ENCODE assay signal across 24 cellular contexts in genomic region chr2:34524115-34524514, GRCh38.
"Had no signal": no experiment of that assay in that cellular context is flagged by ENCODE, and none has a peak within 500 bp of the region (broad histone marks: within the 10 kb centered on the region; RNA-seq: fewer than 3 reads in every experiment).

No MANE protein-coding gene starts in this region.

- H3K27ac Mint-ChIP-seq: effector memory CD8-positive, alpha-beta T cell; endodermal cell; memory B cell; naive thymus-derived CD4-positive, alpha-beta T cell had no signal

- H3K9me3 Mint-ChIP-seq: effector memory CD8-positive, alpha-beta T cell had no signal

- ATAC-seq: effector memory CD8-positive, alpha-beta T cell; gastrocnemius medialis; heart right ventricle; left cardiac atrium; left lung; left ventricle myocardium superior; lower lobe of right lung; naive thymus-derived CD4-positive, alpha-beta T cell had no signal

- H3K36me3 ChIP-seq: colonic mucosa, esophagus muscularis mucosa, gastrocnemius medialis, heart right ventricle, left lung, lower lobe of right lung had no signal

- H3K27me3 ChIP-seq: colonic mucosa, esophagus muscularis mucosa, gastrocnemius medialis, heart right ventricle, left lung had no signal

- DNase-seq: colonic mucosa; cortex of kidney; effector CD8-positive, alpha-beta T cell; effector memory CD8-positive, alpha-beta T cell; endodermal cell; foreskin melanocyte; gastrocnemius medialis; glutamatergic neuron; head of caudate nucleus; heart right ventricle; hippocampal formation; kidney; kidney glomerular epithelial cell; left cardiac atrium; left lung; left ventricle myocardium superior; lower lobe of right lung; mesendoderm; midbrain; naive thymus-derived CD4-positive, alpha-beta T cell had no signal

- H3K4me1 Mint-ChIP-seq: endodermal cell; memory B cell; naive thymus-derived CD4-positive, alpha-beta T cell had no signal

- H3K36me3 Mint-ChIP-seq: memory B cell; naive thymus-derived CD4-positive, alpha-beta T cell had no signal

- H3K9me3 ChIP-seq: colonic mucosa, gastrocnemius medialis had no signal

- H3K4me3 ChIP-seq: colonic mucosa, esophagus muscularis mucosa, gastrocnemius medialis, heart right ventricle, left lung, lower lobe of right lung had no signal

- H3K27ac ChIP-seq: colonic mucosa, esophagus muscularis mucosa, gastrocnemius medialis, heart right ventricle, left lung, lower lobe of right lung had no signal

- H3K4me1 ChIP-seq: colonic mucosa, esophagus muscularis mucosa, gastrocnemius medialis, heart right ventricle, left lung, lower lobe of right lung had no signal

- FAIRE-seq: endometrium, islet of Langerhans, kidney had no signal

- H3K4me3 Mint-ChIP-seq: effector memory CD8-positive, alpha-beta T cell; endodermal cell; memory B cell; naive thymus-derived CD4-positive, alpha-beta T cell had no signal

- H3K27me3 Mint-ChIP-seq: effector memory CD8-positive, alpha-beta T cell; memory B cell; naive thymus-derived CD4-positive, alpha-beta T cell had no signal
